ENCODE assay signal across 1 cellular context in the genomic region with DNA sequence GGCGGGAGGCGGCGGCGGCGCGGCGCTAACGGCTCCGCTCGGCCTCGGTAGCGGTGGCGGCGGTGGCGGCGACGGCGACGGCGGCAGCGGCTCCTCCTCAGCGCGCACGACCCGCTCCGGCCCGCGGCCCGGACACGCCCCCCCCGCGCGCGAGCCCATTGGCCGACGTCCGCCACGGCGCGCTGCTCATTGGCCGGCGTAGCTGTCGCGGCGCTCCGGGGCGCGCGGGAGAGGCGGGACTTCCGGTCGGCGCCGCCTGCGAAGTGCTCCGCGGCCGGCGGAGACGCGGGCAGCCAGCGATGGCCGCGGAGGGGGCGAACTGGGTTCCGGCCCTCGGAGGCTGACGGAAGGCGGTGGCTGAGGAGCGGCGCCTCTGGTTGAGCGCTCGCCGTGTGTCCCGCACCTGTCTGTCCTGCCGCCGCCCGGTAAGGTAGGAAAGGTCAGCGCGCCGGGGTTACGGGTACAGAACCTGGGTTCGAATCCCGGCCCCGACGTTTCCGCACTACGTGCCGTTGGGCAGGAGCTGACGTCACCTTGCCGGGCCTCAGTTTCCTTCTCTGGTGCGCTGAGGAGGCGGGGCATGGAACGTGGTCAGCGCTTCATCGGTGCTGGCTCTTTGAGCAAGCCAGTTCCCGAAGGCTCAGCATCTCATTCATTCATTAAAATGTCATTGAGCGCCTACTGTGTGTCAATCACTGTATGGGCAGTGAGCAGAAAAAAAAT.
TF ChIP-seq lines count a peak whose summit lies in the region.

Gene ELAVL1, minus strand, starts transcription at position 108 of the 723 bp plus-strand sequence. CDS start 13,826 bp downstream, outside the sequence.

TF ChIP-seq in GM23338, 12 proteins besides CTCF, POLR2A, EP300 and RAD21:
- TF ChIP-seq JUNB (IDR thresholded peaks at IDR 0.05; ENCODE audit: unreplicated experiment) (no peak), CREB1 (CRISPR knock-in tag; IDR thresholded peaks at IDR 0.05; ENCODE audit: low read depth) (peak; percentile 86), POLR2AphosphoS5 (IDR thresholded peaks at IDR 0.05; ENCODE audit: low read depth) (peak; percentile 69)
